ENCODE assay signal across 9 cellular contexts in the genomic region with DNA sequence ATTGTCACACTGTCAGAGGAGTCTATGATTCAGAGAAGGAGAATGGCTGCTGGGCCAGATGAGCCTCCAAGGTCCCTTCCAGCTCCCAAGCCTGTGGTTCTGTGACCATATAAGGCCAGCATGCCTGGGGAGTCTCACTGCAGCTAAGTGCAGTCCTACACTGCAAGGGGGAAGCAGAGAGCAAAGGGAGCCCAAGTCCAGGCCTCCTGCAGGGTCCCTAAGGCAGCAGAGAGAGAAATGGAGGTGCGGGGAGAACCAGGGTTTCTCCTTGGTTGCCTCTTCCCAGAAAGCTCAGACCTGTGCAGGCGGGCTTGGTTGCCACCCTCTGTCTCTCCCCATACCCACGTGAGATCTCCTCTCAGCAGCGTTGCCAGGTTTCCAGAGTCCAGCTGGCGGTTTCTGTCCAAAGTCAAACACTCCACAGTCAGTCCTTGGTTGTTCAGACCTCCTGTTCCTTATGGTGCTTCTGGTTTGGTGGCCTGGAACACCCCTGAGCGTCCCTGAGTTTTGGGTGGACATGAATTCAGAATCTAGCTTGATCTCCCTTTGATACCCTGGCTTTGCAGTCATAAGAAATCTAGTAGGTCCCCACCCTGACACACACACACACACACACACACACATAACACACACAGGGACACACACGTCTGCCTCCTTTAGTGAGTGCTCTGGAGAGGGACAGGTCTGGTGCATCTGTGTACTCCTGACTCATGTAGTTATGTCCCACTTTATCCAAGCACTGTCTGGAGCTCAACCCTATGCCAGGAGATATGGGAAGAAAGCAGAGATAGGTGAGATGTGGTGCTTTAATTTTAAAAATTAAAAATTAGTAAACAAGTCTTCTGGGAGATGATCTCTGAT.
DNase-seq lines count a peak whose midpoint lies in the region; ATAC-seq and TF ChIP-seq lines count a peak whose summit lies in the region.
"Had no signal": no experiment of that assay in that cellular context is flagged by ENCODE, and none has a peak within 500 bp of the region (broad histone marks: within the 10 kb centered on the region; RNA-seq: fewer than 3 reads in every experiment).

No MANE protein-coding gene starts in this region.

- peaks cover 7% of the 10 kb centered on the region for H3K4me1 Mint-ChIP-seq in neural crest cell

- no peaks in the 10 kb centered on the region for H3K27me3 ChIP-seq in NT2/D1 (ENCODE audit: insufficient read depth, insufficient read length)

- peak overlapping the region; percentile 36 for H3K27ac Mint-ChIP-seq in neural crest cell (ENCODE audit: unreplicated experiment)

- H3K27me3 Mint-ChIP-seq in neural crest cell (ENCODE audit: low read depth) = no peaks in the 10 kb centered on the region

- no peaks in the 10 kb centered on the region for H3K36me3 ChIP-seq in NT2/D1 (ENCODE audit: insufficient read depth, insufficient read length, low read length)

- TF ChIP-seq CTCF in AG10803 (conservative IDR thresholded peaks at IDR 0.05; ENCODE audit: low read length) (peak; percentile 61), neural crest cell (conservative IDR thresholded peaks at IDR 0.05) (no peak), coronary artery (IDR thresholded peaks at IDR 0.05) (no peak)

- DNase-seq in AG10803 (ENCODE audit: low read depth) = peak; percentile 84
- peak; percentile 61 for DNase-seq in NT2/D1 (ENCODE audit: low read depth, low spot score)
- DNase-seq in glomerular visceral epithelial cell (ENCODE audit: extremely low spot score) = peak; percentile 13
- DNase-seq in neural crest cell (ENCODE audit: low read depth, low spot score) = no peak
- DNase-seq in NCI-H2196 (lab: John Stamatoyannopoulos, UW; ENCODE audit: unreplicated experiment) = no peak
- no peak for DNase-seq in activated effector memory CD4-positive, alpha-beta T cell treated with Interleukin-2 at 50 U/mL for 16 hours
- no peak for DNase-seq in coronary artery (ENCODE audit: low spot score)
- DNase-seq: RPMI8226 had no signal

- peaks cover 7% of the 10 kb centered on the region for H3K36me3 Mint-ChIP-seq in neural crest cell (ENCODE audit: low read depth)

- H3K4me3 Mint-ChIP-seq in neural crest cell = no peak overlapping the region

- ATAC-seq in HG03439 (IDR thresholded peaks at IDR 0.05; ENCODE audit: unreplicated experiment) = no peak

- H3K9me3 ChIP-seq in NT2/D1 (ENCODE audit: insufficient read depth, low read length) = peaks cover 15% of the 10 kb centered on the region

- H3K9me3 Mint-ChIP-seq in neural crest cell = peaks cover 8% of the 10 kb centered on the region

- H3K4me3 ChIP-seq in AG10803 (ENCODE audit: low read length) = no peak overlapping the region
- no peak overlapping the region for H3K4me3 ChIP-seq in NT2/D1 (ENCODE audit: insufficient read length, low read depth)
- no peak overlapping the region for H3K4me3 ChIP-seq in coronary artery

- H3K27ac ChIP-seq in coronary artery = peak overlapping the region in 1 of 2 donors; percentile 53

- no peak overlapping the region for H3K9ac ChIP-seq in NT2/D1 (ENCODE audit: insufficient read length, low read depth)

- peaks cover 10% of the 10 kb centered on the region for H3K4me1 ChIP-seq in NT2/D1 (ENCODE audit: insufficient read depth, insufficient read length)

Comparison
In these comparisons a context has a peak if more than half of its experiments do, and no peak if none do; other contexts are left out.
1. DNase-seq: peak in AG10803 (single experiment), NT2/D1 (single experiment) and glomerular visceral epithelial cell (single experiment); none in neural crest cell (single experiment), NCI-H2196 (single experiment), activated effector memory CD4-positive, alpha-beta T cell treated with Interleukin-2 at 50 U/mL for 16 hours (single experiment) and coronary artery (single experiment).